22 cellular contexts compared by ENCODE assay signal in the genomic region with DNA sequence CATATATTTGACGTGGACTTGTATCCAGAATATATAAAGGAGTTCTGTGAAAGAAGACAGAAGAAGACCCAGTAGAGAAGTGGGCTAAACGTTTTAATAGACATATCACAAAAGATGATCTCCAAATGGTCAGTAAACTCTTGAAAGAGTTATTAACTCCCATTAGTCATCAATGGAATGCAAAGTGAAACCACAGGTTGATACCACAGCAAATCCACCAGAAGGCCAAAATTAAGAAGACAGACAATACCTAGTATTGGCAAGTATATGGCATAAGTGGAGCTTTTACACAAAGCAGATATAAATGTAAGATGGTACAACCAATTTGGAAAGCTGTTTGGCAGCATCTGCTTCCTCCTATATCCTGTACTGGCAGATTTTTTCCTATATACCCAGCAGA. TPM values are rescaled to one million over a fixed set of nuclear protein-coding genes. Genes with fewer than 3 reads are reported as not detected.
DNase-seq lines count a peak whose midpoint lies in the region; ATAC-seq, FAIRE-seq and TF ChIP-seq lines count a peak whose summit lies in the region.
"Had no signal": no experiment of that assay in that cellular context is flagged by ENCODE, and none has a peak within 500 bp of the region (broad histone marks: within the 10 kb centered on the region; RNA-seq: fewer than 3 reads in every experiment).

No MANE protein-coding gene starts in this region.

- WGBS in SK-N-SH (ENCODE audit: low lambda C conversion rate) = 2% methylated on average over 2 of the region's 2 CpGs

- H3K4me1 ChIP-seq in SK-N-SH (ENCODE audit: control insufficient read depth in 1 of 2, insufficient read depth in 2 of 2, low read depth in 1 of 2, low read length in 1 of 2) (no peaks in the 10 kb centered on the region; a peak in 1 of 4 replicates), lower lobe of right lung (no peaks in the 10 kb centered on the region)
- H3K4me1 ChIP-seq: SJSA1 had no signal

- no peak overlapping the region for H3K4me3 ChIP-seq in SK-N-SH (ENCODE audit: low read depth in 2 of 2, low read length in 1 of 2)
- no peak overlapping the region for H3K4me3 ChIP-seq in choroid plexus epithelial cell (ENCODE audit: low read depth, low read length)
- H3K4me3 ChIP-seq in lower lobe of right lung = no peak overlapping the region
- H3K4me3 ChIP-seq: MG63, SJSA1 had no signal

- no peak for TF ChIP-seq RAD21 in SK-N-SH (IDR thresholded peaks at IDR 0.05; ENCODE audit: low read length)

- no peaks in the 10 kb centered on the region for H4K20me1 ChIP-seq in SK-N-SH (ENCODE audit: insufficient read depth)

- no peak for DNase-seq in SK-N-SH
- DNase-seq in RWPE1 (ENCODE audit: low spot score) = peak; percentile 5
- peak; percentile 9 for DNase-seq in choroid plexus epithelial cell (ENCODE audit: low read depth)
- DNase-seq in urothelium cell line (ENCODE audit: low spot score) = peak; percentile 23
- no peak for DNase-seq in CD1c-positive myeloid dendritic cell (ENCODE audit: extremely low spot score)
- DNase-seq in cerebellar nuclear complex (lab: John Stamatoyannopoulos, UW) = no peak
- no peak for DNase-seq in lower lobe of right lung
- DNase-seq: CD8-positive, alpha-beta memory T cell; DND-41; HFFc6; KG1; MG63; NCI-H1092 treated with DMSO at 0.1 percent for 48 hours; NCI-H2107; NCI-H345; NCI-H526 treated with DMSO at 0.1 percent for 48 hours had no signal

- no peak overlapping the region for H2AFZ ChIP-seq in SK-N-SH (ENCODE audit: low read depth)

- no peaks in the 10 kb centered on the region; the same call in 1 of the 2 replicates for H3K9me3 ChIP-seq in SK-N-SH
- no peaks in the 10 kb centered on the region for H3K9me3 ChIP-seq in lower lobe of right lung
- H3K9me3 ChIP-seq: MG63, SJSA1 had no signal

- no peaks in the 10 kb centered on the region for H3K9me2 ChIP-seq in SK-N-SH

- no peak for TF ChIP-seq EP300 in SK-N-SH (IDR thresholded peaks at IDR 0.05; ENCODE audit: borderline replicate concordance in 1 of 2, low read depth in 1 of 2, low read length in 1 of 2)

- H3K27me3 ChIP-seq in SK-N-SH (ENCODE audit: insufficient read depth) = no peaks in the 10 kb centered on the region
- H3K27me3 ChIP-seq in lower lobe of right lung (ENCODE audit: low read depth) = no peaks in the 10 kb centered on the region

- no peak overlapping the region for H3K9ac ChIP-seq in SK-N-SH

- TF ChIP-seq CTCF in SK-N-SH (IDR thresholded peaks at IDR 0.05) = no peak
- TF ChIP-seq CTCF in RWPE1 (conservative IDR thresholded peaks at IDR 0.05; ENCODE audit: low read depth) = no peak
- no peak for TF ChIP-seq CTCF in choroid plexus epithelial cell (conservative IDR thresholded peaks at IDR 0.05; ENCODE audit: low read depth, low read length)
- no peak for TF ChIP-seq CTCF in lower lobe of right lung (IDR thresholded peaks at IDR 0.05)

- H3K27ac ChIP-seq in SK-N-SH (ENCODE audit: low read depth in 2 of 2, low read length in 1 of 2) = no peak overlapping the region
- H3K27ac ChIP-seq in RWPE1 = no peak overlapping the region
- no peak overlapping the region for H3K27ac ChIP-seq in lower lobe of right lung
- H3K27ac ChIP-seq: 22Rv1, SJSA1 had no signal

- H3F3A ChIP-seq in SK-N-SH (replicated peaks; ENCODE audit: insufficient read depth) = no peaks in the 10 kb centered on the region

- ATAC-seq in SK-N-SH treated with all-trans-retinoic acid at 6 μM for 48 hours (no peak), lower lobe of right lung (no peak)
- ATAC-seq: HepG2 had no signal

- no peak for FAIRE-seq in urothelium cell line (lab: Jason Lieb, UNC)
- FAIRE-seq: H1, HepG2 had no signal

- CTCF ChIA-PET in SK-N-SH (lab: Yijun Ruan, JAX) (interaction anchor here (1.0 kb wide), 1 partner anchor 20 kb away, joined by 4 read pairs; no protein-coding TSS in a partner anchor), RWPE1 (lab: Yijun Ruan, JAX) (no interaction called here)

- H3K36me3 ChIP-seq in SK-N-SH (replicated peaks in 1 of 2; ENCODE audit: control insufficient read depth in 1 of 2, insufficient read depth in 2 of 2, low read length in 1 of 2) (no peaks in the 10 kb centered on the region), lower lobe of right lung (no peaks in the 10 kb centered on the region)
- H3K36me3 ChIP-seq: MG63, SJSA1 had no signal

- no peak overlapping the region for H3K4me2 ChIP-seq in SK-N-SH

- intact Hi-C loops in lower lobe of right lung (cut with DNase I) = no loop called here

- POLR2A ChIA-PET in SK-N-SH (lab: Yijun Ruan, JAX) = no interaction called here
- POLR2A ChIA-PET in RWPE1 (lab: Yijun Ruan, JAX; ENCODE audit: low non-redundant PET) = no interaction called here

- H3K79me2 ChIP-seq in SK-N-SH (ENCODE audit: insufficient read depth) = no peaks in the 10 kb centered on the region

TF ChIP-seq in SK-N-SH treated with all-trans-retinoic acid at 6 μM for 48 hours, 23 proteins besides CTCF, POLR2A, EP300 and RAD21 (continues in another document):
- TF ChIP-seq OSR1 (CRISPR knock-in tag; IDR thresholded peaks at IDR 0.05) = no peak
- TF ChIP-seq, protein P1, sequence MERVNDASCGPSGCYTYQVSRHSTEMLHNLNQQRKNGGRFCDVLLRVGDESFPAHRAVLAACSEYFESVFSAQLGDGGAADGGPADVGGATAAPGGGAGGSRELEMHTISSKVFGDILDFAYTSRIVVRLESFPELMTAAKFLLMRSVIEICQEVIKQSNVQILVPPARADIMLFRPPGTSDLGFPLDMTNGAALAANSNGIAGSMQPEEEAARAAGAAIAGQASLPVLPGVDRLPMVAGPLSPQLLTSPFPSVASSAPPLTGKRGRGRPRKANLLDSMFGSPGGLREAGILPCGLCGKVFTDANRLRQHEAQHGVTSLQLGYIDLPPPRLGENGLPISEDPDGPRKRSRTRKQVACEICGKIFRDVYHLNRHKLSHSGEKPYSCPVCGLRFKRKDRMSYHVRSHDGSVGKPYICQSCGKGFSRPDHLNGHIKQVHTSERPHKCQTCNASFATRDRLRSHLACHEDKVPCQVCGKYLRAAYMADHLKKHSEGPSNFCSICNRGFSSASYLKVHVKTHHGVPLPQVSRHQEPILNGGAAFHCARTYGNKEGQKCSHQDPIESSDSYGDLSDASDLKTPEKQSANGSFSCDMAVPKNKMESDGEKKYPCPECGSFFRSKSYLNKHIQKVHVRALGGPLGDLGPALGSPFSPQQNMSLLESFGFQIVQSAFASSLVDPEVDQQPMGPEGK (CRISPR knock-in tag; IDR thresholded peaks at IDR 0.05; ENCODE audit: borderline replicate concordance) = peak; percentile 17; the same call in 1 of the 2 replicates
- TF ChIP-seq RARB (CRISPR knock-in tag; IDR thresholded peaks at IDR 0.05) = no peak
- TF ChIP-seq ZNF8 (CRISPR knock-in tag; IDR thresholded peaks at IDR 0.05) = no peak
- TF ChIP-seq ISL1 (CRISPR knock-in tag; IDR thresholded peaks at IDR 0.05) = peak; percentile 76
- no peak for TF ChIP-seq SNAI2 (CRISPR knock-in tag; IDR thresholded peaks at IDR 0.05)
- TF ChIP-seq ZC3H10 (CRISPR knock-in tag; IDR thresholded peaks at IDR 0.05) = no peak
- TF ChIP-seq TOX (CRISPR knock-in tag; IDR thresholded peaks at IDR 0.05; ENCODE audit: borderline replicate concordance) = no peak
- no peak for TF ChIP-seq ESRRG (CRISPR knock-in tag; IDR thresholded peaks at IDR 0.05)

TF ChIP-seq in SK-N-SH, 30 proteins besides CTCF, POLR2A, EP300 and RAD21 (continues in another document):
- TF ChIP-seq, protein P2, sequence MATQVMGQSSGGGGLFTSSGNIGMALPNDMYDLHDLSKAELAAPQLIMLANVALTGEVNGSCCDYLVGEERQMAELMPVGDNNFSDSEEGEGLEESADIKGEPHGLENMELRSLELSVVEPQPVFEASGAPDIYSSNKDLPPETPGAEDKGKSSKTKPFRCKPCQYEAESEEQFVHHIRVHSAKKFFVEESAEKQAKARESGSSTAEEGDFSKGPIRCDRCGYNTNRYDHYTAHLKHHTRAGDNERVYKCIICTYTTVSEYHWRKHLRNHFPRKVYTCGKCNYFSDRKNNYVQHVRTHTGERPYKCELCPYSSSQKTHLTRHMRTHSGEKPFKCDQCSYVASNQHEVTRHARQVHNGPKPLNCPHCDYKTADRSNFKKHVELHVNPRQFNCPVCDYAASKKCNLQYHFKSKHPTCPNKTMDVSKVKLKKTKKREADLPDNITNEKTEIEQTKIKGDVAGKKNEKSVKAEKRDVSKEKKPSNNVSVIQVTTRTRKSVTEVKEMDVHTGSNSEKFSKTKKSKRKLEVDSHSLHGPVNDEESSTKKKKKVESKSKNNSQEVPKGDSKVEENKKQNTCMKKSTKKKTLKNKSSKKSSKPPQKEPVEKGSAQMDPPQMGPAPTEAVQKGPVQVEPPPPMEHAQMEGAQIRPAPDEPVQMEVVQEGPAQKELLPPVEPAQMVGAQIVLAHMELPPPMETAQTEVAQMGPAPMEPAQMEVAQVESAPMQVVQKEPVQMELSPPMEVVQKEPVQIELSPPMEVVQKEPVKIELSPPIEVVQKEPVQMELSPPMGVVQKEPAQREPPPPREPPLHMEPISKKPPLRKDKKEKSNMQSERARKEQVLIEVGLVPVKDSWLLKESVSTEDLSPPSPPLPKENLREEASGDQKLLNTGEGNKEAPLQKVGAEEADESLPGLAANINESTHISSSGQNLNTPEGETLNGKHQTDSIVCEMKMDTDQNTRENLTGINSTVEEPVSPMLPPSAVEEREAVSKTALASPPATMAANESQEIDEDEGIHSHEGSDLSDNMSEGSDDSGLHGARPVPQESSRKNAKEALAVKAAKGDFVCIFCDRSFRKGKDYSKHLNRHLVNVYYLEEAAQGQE (IDR thresholded peaks at IDR 0.05; ENCODE audit: low read depth, low read length) = no peak
- TF ChIP-seq RFX5 (IDR thresholded peaks at IDR 0.05; ENCODE audit: low read length) = no peak
- TF ChIP-seq JUND (IDR thresholded peaks at IDR 0.05) = no peak
- TF ChIP-seq SMC3 (IDR thresholded peaks at IDR 0.05; ENCODE audit: low read depth, low read length) = no peak
- TF ChIP-seq FOSL2 (IDR thresholded peaks at IDR 0.05; ENCODE audit: borderline replicate concordance, low read depth) = no peak
- no peak for TF ChIP-seq TAF1 (IDR thresholded peaks at IDR 0.05; ENCODE audit: borderline replicate concordance, low read depth, low read length)
- no peak for TF ChIP-seq FOXM1 (IDR thresholded peaks at IDR 0.05; ENCODE audit: low read depth)
- TF ChIP-seq, protein P3, sequence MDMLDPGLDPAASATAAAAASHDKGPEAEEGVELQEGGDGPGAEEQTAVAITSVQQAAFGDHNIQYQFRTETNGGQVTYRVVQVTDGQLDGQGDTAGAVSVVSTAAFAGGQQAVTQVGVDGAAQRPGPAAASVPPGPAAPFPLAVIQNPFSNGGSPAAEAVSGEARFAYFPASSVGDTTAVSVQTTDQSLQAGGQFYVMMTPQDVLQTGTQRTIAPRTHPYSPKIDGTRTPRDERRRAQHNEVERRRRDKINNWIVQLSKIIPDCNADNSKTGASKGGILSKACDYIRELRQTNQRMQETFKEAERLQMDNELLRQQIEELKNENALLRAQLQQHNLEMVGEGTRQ (IDR thresholded peaks at IDR 0.05; ENCODE audit: borderline replicate concordance, low read depth, low read length) = no peak
- TF ChIP-seq RCOR1 (IDR thresholded peaks at IDR 0.05; ENCODE audit: low read length) = no peak
- no peak for TF ChIP-seq MXI1 (IDR thresholded peaks at IDR 0.05; ENCODE audit: low read depth, low read length)
- no peak for TF ChIP-seq ELF1 (IDR thresholded peaks at IDR 0.05)

RNA-seq across cellular contexts. Expression of a gene that starts 6.0 kb away (rescaled TPM):
- not detected in 2 replicates for polyA plus RNA-seq in SK-N-SH (2012; rRNA removed)
- polyA plus RNA-seq in SK-N-SH (2012; cell fraction: cytosol; rRNA removed) = not detected in 2 replicates
- not detected in 2 replicates for polyA plus RNA-seq in SK-N-SH (2012; cell fraction: nucleus; rRNA removed)
- total RNA-seq in lower lobe of right lung = not detected
- total RNA-seq: CD8-positive, alpha-beta memory T cell; HepG2; HFFc6; SJSA1 had no signal
- polyA plus RNA-seq: BJ; CD8-positive, alpha-beta memory T cell; HepG2 had no signal

Comparison
In these comparisons a context has a peak if more than half of its experiments do, and no peak if none do; other contexts are left out.
1. DNase-seq: peak in RWPE1 (single experiment), choroid plexus epithelial cell (single experiment) and urothelium cell line (single experiment); none in SK-N-SH (single experiment), CD1c-positive myeloid dendritic cell (single experiment), cerebellar nuclear complex (0 of 2) and lower lobe of right lung (single experiment).